In the genomic region with DNA sequence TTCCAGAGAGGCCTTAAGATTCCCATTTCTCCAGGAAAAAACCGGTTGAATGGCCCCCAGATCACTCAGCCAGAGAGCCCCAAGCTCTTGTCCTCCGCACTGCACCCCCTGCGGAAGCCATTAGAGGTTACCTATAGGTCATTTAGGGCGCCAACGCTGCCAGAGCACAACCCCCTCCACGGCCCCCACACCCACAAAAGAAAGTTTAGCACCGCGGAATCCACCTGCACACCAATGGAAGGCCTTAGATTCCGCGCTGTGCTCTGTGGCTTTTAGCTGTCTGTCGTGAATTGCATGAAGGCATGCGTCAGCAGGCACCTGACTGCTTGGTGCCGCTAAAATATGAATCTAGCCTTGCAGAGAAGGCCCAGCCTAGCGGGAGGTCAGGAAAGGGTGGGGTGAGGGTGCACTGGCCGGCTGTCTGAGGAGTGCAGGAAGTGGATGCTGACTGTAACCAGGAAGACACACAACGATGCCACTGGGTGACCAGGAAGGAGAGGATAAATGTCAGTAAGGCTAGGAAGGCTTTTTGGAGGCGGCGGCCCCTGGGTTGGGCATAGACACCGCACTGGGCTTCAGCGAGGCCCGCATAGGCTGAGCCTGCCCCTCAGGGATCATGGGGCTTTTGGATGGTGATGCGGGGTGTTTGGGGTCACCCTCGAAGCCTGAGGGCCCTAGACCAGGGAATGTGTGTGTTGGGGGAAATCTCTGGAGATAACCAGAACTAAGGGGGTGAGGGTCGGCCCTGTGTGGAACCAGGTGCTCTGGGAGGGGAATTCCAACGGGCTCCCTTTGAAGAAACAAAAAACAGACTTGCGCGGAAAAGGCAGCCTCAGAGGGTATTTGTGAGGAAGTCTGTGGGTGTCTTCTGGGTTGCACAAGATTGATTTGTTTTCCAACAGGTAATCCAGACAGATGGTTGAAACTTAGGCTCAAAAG, we compare ENCODE assay signal across 1 cellular context.
A peak's percentile ranks its signal among the peaks of the same experiment; 100 is the strongest.
TF ChIP-seq lines count a peak whose summit lies in the region.

No MANE protein-coding gene starts in this region.

TF ChIP-seq in K562, 482 proteins besides CTCF, POLR2A, EP300 and RAD21 (continued from another document and continues in another):
- no peak for TF ChIP-seq ZNF174 (CRISPR knock-in tag; IDR thresholded peaks at IDR 0.05)
- TF ChIP-seq ZBTB8A (IDR thresholded peaks at IDR 0.05; ENCODE audit: partially characterized antibody), result no peak
- peak; percentile 60 for TF ChIP-seq ZNF121 (CRISPR knock-in tag; conservative IDR thresholded peaks at IDR 0.05)
- no peak for TF ChIP-seq ILF3 (IDR thresholded peaks at IDR 0.05; ENCODE audit: borderline replicate concordance)
- TF ChIP-seq ZNF140 (CRISPR knock-in tag; IDR thresholded peaks at IDR 0.05), result no peak
- TF ChIP-seq, protein P1, sequence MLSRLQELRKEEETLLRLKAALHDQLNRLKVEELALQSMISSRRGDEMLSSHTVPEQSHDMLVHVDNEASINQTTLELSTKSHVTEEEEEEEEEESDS (CRISPR knock-in tag; IDR thresholded peaks at IDR 0.05), result no peak
- TF ChIP-seq KLF13 (tag; IDR thresholded peaks at IDR 0.05; ENCODE audit: borderline replicate concordance, low read depth), result no peak
- TF ChIP-seq, protein P2, sequence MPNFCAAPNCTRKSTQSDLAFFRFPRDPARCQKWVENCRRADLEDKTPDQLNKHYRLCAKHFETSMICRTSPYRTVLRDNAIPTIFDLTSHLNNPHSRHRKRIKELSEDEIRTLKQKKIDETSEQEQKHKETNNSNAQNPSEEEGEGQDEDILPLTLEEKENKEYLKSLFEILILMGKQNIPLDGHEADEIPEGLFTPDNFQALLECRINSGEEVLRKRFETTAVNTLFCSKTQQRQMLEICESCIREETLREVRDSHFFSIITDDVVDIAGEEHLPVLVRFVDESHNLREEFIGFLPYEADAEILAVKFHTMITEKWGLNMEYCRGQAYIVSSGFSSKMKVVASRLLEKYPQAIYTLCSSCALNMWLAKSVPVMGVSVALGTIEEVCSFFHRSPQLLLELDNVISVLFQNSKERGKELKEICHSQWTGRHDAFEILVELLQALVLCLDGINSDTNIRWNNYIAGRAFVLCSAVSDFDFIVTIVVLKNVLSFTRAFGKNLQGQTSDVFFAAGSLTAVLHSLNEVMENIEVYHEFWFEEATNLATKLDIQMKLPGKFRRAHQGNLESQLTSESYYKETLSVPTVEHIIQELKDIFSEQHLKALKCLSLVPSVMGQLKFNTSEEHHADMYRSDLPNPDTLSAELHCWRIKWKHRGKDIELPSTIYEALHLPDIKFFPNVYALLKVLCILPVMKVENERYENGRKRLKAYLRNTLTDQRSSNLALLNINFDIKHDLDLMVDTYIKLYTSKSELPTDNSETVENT (CRISPR knock-in tag; IDR thresholded peaks at IDR 0.05), result no peak
- 0 out of 2 replicates have a peak, but pooled peaks have one; percentile 46 for TF ChIP-seq SREBF1 (IDR thresholded peaks at IDR 0.05; ENCODE audit: borderline replicate concordance, low read depth, low read length)
- no peak for TF ChIP-seq TAF7 (tag; IDR thresholded peaks at IDR 0.05)
- peak; percentile 72 for TF ChIP-seq BCOR (IDR thresholded peaks at IDR 0.05)
- TF ChIP-seq NFYB (IDR thresholded peaks at IDR 0.05; ENCODE audit: extremely low read depth, insufficient read length), result no peak
- TF ChIP-seq TCF7L2 (IDR thresholded peaks at IDR 0.05; ENCODE audit: low read depth, low read length), result no peak
- TF ChIP-seq FUS (optimal IDR thresholded peaks at IDR 0.05; ENCODE audit: low read depth, low read length), result no peak
- TF ChIP-seq HCFC1 (IDR thresholded peaks at IDR 0.05; ENCODE audit: low read depth, low read length), result peak; percentile 44
- no peak for TF ChIP-seq SRSF1 (IDR thresholded peaks at IDR 0.05; ENCODE audit: low read depth, low read length)
- TF ChIP-seq ZNF766 (CRISPR knock-in tag; conservative IDR thresholded peaks at IDR 0.05), result no peak
- TF ChIP-seq DIDO1 (tag; IDR thresholded peaks at IDR 0.05; ENCODE audit: low read depth), result no peak
- no peak for TF ChIP-seq ZNF3 (CRISPR knock-in tag; IDR thresholded peaks at IDR 0.05)
- no peak for TF ChIP-seq ZNF282 (CRISPR knock-in tag; IDR thresholded peaks at IDR 0.05)
- no peak for TF ChIP-seq GTF2E2 (tag; IDR thresholded peaks at IDR 0.05)
- TF ChIP-seq, protein P3, sequence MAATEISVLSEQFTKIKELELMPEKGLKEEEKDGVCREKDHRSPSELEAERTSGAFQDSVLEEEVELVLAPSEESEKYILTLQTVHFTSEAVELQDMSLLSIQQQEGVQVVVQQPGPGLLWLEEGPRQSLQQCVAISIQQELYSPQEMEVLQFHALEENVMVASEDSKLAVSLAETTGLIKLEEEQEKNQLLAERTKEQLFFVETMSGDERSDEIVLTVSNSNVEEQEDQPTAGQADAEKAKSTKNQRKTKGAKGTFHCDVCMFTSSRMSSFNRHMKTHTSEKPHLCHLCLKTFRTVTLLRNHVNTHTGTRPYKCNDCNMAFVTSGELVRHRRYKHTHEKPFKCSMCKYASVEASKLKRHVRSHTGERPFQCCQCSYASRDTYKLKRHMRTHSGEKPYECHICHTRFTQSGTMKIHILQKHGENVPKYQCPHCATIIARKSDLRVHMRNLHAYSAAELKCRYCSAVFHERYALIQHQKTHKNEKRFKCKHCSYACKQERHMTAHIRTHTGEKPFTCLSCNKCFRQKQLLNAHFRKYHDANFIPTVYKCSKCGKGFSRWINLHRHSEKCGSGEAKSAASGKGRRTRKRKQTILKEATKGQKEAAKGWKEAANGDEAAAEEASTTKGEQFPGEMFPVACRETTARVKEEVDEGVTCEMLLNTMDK (IDR thresholded peaks at IDR 0.05; ENCODE audit: borderline replicate concordance, insufficient read depth, low read depth, low read length, poor library complexity, severe bottlenecking), result no peak
- peak; percentile 69 for TF ChIP-seq POLR2B (IDR thresholded peaks at IDR 0.05; ENCODE audit: low read depth, partially characterized antibody)
- TF ChIP-seq STAG1 (CRISPR knock-in tag; IDR thresholded peaks at IDR 0.05; ENCODE audit: borderline replicate concordance), result no peak
- peak; percentile 68 for TF ChIP-seq NUFIP1 (IDR thresholded peaks at IDR 0.05; ENCODE audit: partially characterized antibody)
- TF ChIP-seq MED1 (CRISPR knock-in tag; IDR thresholded peaks at IDR 0.05; ENCODE audit: borderline replicate concordance), result no peak
- TF ChIP-seq PCBP1 (IDR thresholded peaks at IDR 0.05; ENCODE audit: low read depth, low read length, poor library complexity, severe bottlenecking), result no peak
- TF ChIP-seq, protein P4, sequence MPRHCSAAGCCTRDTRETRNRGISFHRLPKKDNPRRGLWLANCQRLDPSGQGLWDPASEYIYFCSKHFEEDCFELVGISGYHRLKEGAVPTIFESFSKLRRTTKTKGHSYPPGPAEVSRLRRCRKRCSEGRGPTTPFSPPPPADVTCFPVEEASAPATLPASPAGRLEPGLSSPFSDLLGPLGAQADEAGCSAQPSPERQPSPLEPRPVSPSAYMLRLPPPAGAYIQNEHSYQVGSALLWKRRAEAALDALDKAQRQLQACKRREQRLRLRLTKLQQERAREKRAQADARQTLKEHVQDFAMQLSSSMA (CRISPR knock-in tag; IDR thresholded peaks at IDR 0.05), result no peak
- TF ChIP-seq, protein P5, sequence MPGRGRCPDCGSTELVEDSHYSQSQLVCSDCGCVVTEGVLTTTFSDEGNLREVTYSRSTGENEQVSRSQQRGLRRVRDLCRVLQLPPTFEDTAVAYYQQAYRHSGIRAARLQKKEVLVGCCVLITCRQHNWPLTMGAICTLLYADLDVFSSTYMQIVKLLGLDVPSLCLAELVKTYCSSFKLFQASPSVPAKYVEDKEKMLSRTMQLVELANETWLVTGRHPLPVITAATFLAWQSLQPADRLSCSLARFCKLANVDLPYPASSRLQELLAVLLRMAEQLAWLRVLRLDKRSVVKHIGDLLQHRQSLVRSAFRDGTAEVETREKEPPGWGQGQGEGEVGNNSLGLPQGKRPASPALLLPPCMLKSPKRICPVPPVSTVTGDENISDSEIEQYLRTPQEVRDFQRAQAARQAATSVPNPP (IDR thresholded peaks at IDR 0.05; ENCODE audit: borderline replicate concordance, insufficient read depth, insufficient read length), result no peak
- TF ChIP-seq, protein P6, sequence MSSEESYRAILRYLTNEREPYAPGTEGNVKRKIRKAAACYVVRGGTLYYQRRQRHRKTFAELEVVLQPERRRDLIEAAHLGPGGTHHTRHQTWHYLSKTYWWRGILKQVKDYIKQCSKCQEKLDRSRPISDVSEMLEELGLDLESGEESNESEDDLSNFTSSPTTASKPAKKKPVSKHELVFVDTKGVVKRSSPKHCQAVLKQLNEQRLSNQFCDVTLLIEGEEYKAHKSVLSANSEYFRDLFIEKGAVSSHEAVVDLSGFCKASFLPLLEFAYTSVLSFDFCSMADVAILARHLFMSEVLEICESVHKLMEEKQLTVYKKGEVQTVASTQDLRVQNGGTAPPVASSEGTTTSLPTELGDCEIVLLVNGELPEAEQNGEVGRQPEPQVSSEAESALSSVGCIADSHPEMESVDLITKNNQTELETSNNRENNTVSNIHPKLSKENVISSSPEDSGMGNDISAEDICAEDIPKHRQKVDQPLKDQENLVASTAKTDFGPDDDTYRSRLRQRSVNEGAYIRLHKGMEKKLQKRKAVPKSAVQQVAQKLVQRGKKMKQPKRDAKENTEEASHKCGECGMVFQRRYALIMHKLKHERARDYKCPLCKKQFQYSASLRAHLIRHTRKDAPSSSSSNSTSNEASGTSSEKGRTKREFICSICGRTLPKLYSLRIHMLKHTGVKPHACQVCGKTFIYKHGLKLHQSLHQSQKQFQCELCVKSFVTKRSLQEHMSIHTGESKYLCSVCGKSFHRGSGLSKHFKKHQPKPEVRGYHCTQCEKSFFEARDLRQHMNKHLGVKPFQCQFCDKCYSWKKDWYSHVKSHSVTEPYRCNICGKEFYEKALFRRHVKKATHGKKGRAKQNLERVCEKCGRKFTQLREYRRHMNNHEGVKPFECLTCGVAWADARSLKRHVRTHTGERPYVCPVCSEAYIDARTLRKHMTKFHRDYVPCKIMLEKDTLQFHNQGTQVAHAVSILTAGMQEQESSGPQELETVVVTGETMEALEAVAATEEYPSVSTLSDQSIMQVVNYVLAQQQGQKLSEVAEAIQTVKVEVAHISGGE (CRISPR knock-in tag; IDR thresholded peaks at IDR 0.05), result peak in 1 of 3 experiments; percentile 70; a peak in 2 of 6 replicates
- no peak for TF ChIP-seq NONO (IDR thresholded peaks at IDR 0.05; ENCODE audit: low read depth in 2 of 2, low read length in 1 of 2)
- TF ChIP-seq LEF1 (IDR thresholded peaks at IDR 0.05), result peak; percentile 79
- TF ChIP-seq, protein P7, sequence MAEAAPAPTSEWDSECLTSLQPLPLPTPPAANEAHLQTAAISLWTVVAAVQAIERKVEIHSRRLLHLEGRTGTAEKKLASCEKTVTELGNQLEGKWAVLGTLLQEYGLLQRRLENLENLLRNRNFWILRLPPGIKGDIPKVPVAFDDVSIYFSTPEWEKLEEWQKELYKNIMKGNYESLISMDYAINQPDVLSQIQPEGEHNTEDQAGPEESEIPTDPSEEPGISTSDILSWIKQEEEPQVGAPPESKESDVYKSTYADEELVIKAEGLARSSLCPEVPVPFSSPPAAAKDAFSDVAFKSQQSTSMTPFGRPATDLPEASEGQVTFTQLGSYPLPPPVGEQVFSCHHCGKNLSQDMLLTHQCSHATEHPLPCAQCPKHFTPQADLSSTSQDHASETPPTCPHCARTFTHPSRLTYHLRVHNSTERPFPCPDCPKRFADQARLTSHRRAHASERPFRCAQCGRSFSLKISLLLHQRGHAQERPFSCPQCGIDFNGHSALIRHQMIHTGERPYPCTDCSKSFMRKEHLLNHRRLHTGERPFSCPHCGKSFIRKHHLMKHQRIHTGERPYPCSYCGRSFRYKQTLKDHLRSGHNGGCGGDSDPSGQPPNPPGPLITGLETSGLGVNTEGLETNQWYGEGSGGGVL (CRISPR knock-in tag; IDR thresholded peaks at IDR 0.05), result no peak
- TF ChIP-seq, protein P8, sequence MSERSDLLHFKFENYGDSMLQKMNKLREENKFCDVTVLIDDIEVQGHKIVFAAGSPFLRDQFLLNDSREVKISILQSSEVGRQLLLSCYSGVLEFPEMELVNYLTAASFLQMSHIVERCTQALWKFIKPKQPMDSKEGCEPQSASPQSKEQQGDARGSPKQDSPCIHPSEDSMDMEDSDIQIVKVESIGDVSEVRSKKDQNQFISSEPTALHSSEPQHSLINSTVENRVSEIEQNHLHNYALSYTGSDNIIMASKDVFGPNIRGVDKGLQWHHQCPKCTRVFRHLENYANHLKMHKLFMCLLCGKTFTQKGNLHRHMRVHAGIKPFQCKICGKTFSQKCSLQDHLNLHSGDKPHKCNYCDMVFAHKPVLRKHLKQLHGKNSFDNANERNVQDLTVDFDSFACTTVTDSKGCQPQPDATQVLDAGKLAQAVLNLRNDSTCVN (CRISPR knock-in tag; IDR thresholded peaks at IDR 0.05), result no peak
- TF ChIP-seq CBFA2T3 (IDR thresholded peaks at IDR 0.05), result peak; percentile 38; the same call in 1 of the 2 replicates
- TF ChIP-seq NR4A1 (CRISPR knock-in tag; IDR thresholded peaks at IDR 0.05), result no peak
- peak; percentile 85; the same call in 1 of the 2 replicates for TF ChIP-seq NR4A1 (tag; IDR thresholded peaks at IDR 0.05)
- 0 out of 4 replicates have a peak, but pooled peaks of 1 of the 2 experiments have one; percentile 51 for TF ChIP-seq KDM4B (IDR thresholded peaks at IDR 0.05; ENCODE audit: borderline replicate concordance in 2 of 2, low read depth in 1 of 2)
- TF ChIP-seq PHF21A (IDR thresholded peaks at IDR 0.05; ENCODE audit: borderline replicate concordance, low read depth), result no peak; the same call in 1 of the 2 replicates
- TF ChIP-seq SUPT5H (IDR thresholded peaks at IDR 0.05), result peak; percentile 72
- TF ChIP-seq NFATC3 (IDR thresholded peaks at IDR 0.05), result no peak
- TF ChIP-seq SIRT6 (IDR thresholded peaks at IDR 0.05; ENCODE audit: low read depth, low read length), result no peak
- no peak for TF ChIP-seq ZSCAN32 (CRISPR knock-in tag; IDR thresholded peaks at IDR 0.05)
- no peak for TF ChIP-seq RUNX1 (IDR thresholded peaks at IDR 0.05; ENCODE audit: low read depth)
- no peak for TF ChIP-seq BRF1 (IDR thresholded peaks at IDR 0.05; ENCODE audit: borderline replicate concordance, extremely low read depth, insufficient read length)
- TF ChIP-seq PRMT5 (CRISPR knock-in tag; IDR thresholded peaks at IDR 0.05), result no peak
- peak; percentile 81 for TF ChIP-seq TOE1 (IDR thresholded peaks at IDR 0.05; ENCODE audit: borderline replicate concordance)
- TF ChIP-seq TOE1 (CRISPR knock-in tag; IDR thresholded peaks at IDR 0.05; ENCODE audit: borderline replicate concordance, low read depth), result no peak
- TF ChIP-seq, protein P9, sequence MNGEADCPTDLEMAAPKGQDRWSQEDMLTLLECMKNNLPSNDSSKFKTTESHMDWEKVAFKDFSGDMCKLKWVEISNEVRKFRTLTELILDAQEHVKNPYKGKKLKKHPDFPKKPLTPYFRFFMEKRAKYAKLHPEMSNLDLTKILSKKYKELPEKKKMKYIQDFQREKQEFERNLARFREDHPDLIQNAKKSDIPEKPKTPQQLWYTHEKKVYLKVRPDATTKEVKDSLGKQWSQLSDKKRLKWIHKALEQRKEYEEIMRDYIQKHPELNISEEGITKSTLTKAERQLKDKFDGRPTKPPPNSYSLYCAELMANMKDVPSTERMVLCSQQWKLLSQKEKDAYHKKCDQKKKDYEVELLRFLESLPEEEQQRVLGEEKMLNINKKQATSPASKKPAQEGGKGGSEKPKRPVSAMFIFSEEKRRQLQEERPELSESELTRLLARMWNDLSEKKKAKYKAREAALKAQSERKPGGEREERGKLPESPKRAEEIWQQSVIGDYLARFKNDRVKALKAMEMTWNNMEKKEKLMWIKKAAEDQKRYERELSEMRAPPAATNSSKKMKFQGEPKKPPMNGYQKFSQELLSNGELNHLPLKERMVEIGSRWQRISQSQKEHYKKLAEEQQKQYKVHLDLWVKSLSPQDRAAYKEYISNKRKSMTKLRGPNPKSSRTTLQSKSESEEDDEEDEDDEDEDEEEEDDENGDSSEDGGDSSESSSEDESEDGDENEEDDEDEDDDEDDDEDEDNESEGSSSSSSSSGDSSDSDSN (IDR thresholded peaks at IDR 0.05; ENCODE audit: borderline replicate concordance in 1 of 2, low read depth in 2 of 2, low read length in 2 of 2), result peak in 1 of 2 experiments; percentile 86; a peak in 1 of 4 replicates
- no peak for TF ChIP-seq NELFE (IDR thresholded peaks at IDR 0.05; ENCODE audit: insufficient read depth, insufficient read length)
- no peak for TF ChIP-seq NR3C1 (CRISPR knock-in tag; IDR thresholded peaks at IDR 0.05)
